Comparison of ENCODE assay signal across 11 cellular contexts in genomic region chrX:30635630-30636029, GRCh38. TPM values are rescaled to one million over a fixed set of nuclear protein-coding genes. Genes with fewer than 3 reads are reported as not detected.
DNase-seq lines count a peak whose midpoint lies in the region; ATAC-seq, FAIRE-seq and TF ChIP-seq lines count a peak whose summit lies in the region.
"Had no signal": no experiment of that assay in that cellular context is flagged by ENCODE, and none has a peak within 500 bp of the region (broad histone marks: within the 10 kb centered on the region; RNA-seq: fewer than 3 reads in every experiment).

No MANE protein-coding gene starts in this region.

- H4K20me1 ChIP-seq in DND-41 (ENCODE audit: insufficient read depth, low read length), result no peaks in the 10 kb centered on the region

- ATAC-seq in A549 (no peak), DND-41 (ENCODE audit: insufficient read depth, low read depth) (no peak), HG03354 (IDR thresholded peaks at IDR 0.05; ENCODE audit: poor library complexity, severe bottlenecking, unreplicated experiment) (no peak), GM21360 (IDR thresholded peaks at IDR 0.05; ENCODE audit: unreplicated experiment) (no peak), HG03196 (IDR thresholded peaks at IDR 0.05; ENCODE audit: unreplicated experiment) (no peak), GM18519 (IDR thresholded peaks at IDR 0.05; ENCODE audit: low FRiP score, unreplicated experiment) (no peak)

- no peak for TF ChIP-seq POLR2A in A549 (IDR thresholded peaks at IDR 0.05; ENCODE audit: low read length)

- DNase-seq in A549 (ENCODE audit: low read depth in 1 of 2, low spot score in 1 of 2) (no peak), DND-41 (no peak), RPMI7951 (ENCODE audit: low read depth) (peak; percentile 15), fibroblast of villous mesenchyme (ENCODE audit: low read depth) (peak; percentile 36)
- DNase-seq: tibial artery had no signal

- no peak overlapping the region for H2AFZ ChIP-seq in DND-41 (ENCODE audit: low read depth, low read length)

- H3K4me3 ChIP-seq in A549 (no peak overlapping the region), DND-41 (ENCODE audit: low read depth in 1 of 2, low read length in 2 of 2) (no peak overlapping the region), fibroblast of villous mesenchyme (ENCODE audit: low read depth, low read length) (no peak overlapping the region)
- H3K4me3 ChIP-seq: tibial artery had no signal

- WGBS in A549 (ENCODE audit: missing lambda C conversion rate), result 18% methylated on average over 4 of the region's 4 CpGs

- H3K4me1 ChIP-seq in A549 (no peaks in the 10 kb centered on the region), DND-41 (ENCODE audit: insufficient read depth, low read length) (no peaks in the 10 kb centered on the region)
- H3K4me1 ChIP-seq: tibial artery had no signal

- no peaks in the 10 kb centered on the region for H3K79me2 ChIP-seq in DND-41 (ENCODE audit: insufficient read depth, low read length)

- H3K36me3 ChIP-seq in DND-41 (ENCODE audit: insufficient read depth, low read length), result no peaks in the 10 kb centered on the region
- H3K36me3 ChIP-seq: tibial artery had no signal

- no peak for TF ChIP-seq EP300 in A549 (IDR thresholded peaks at IDR 0.05)

- H3K27ac ChIP-seq in A549 (no peak overlapping the region), DND-41 (ENCODE audit: low read length) (no peak overlapping the region)
- H3K27ac ChIP-seq: tibial artery had no signal

- TF ChIP-seq CTCF in A549 (IDR thresholded peaks at IDR 0.05), result peak; percentile 40
- peak; percentile 38 for TF ChIP-seq CTCF in DND-41 (IDR thresholded peaks at IDR 0.05; ENCODE audit: borderline replicate concordance, extremely low read depth, low read length, poor library complexity, severe bottlenecking)
- TF ChIP-seq CTCF in fibroblast of villous mesenchyme (IDR thresholded peaks at IDR 0.05; ENCODE audit: insufficient read depth, low read depth, low read length), result peak; percentile 53

- no peak for FAIRE-seq in A549 (lab: Jason Lieb, UNC)
- FAIRE-seq: HTR-8/SVneo had no signal

- H3K27me3 ChIP-seq in DND-41 (ENCODE audit: insufficient read depth, low read length, poor library complexity), result no peaks in the 10 kb centered on the region
- H3K27me3 ChIP-seq: tibial artery had no signal

- POLR2A ChIA-PET in A549 (lab: Yijun Ruan, JAX), result no interaction called here

- peak; percentile 44 to 53; a peak in 4 of 5 replicates for TF ChIP-seq RAD21 in A549 (conservative IDR thresholded peaks at IDR 0.05 in 1 of 2, IDR thresholded peaks at IDR 0.05 in 1 of 2)

- no peak overlapping the region for H3K4me2 ChIP-seq in A549
- H3K4me2 ChIP-seq in DND-41 (ENCODE audit: insufficient read depth, low read length), result no peak overlapping the region

- no peak overlapping the region for H3K9ac ChIP-seq in DND-41 (ENCODE audit: low read depth, low read length)

- CTCF ChIA-PET in A549 (lab: Yijun Ruan, JAX), result interaction anchor here (0.6 to 1.4 kb wide), 6 partner anchors 9 to 85 kb away, joined by 3 read pairs; no protein-coding TSS in a partner anchor

- no peaks in the 10 kb centered on the region for H3K9me3 ChIP-seq in A549
- H3K9me3 ChIP-seq in DND-41 (ENCODE audit: insufficient read depth, low read length, severe bottlenecking), result no peaks in the 10 kb centered on the region
- H3K9me3 ChIP-seq: tibial artery had no signal

TF ChIP-seq in A549, 52 proteins besides CTCF, POLR2A, EP300 and RAD21:
- TF ChIP-seq EHMT2 (IDR thresholded peaks at IDR 0.05; ENCODE audit: low read depth) (no peak), SMC3 (IDR thresholded peaks at IDR 0.05) (peak; percentile 29; the same call in 1 of the 3 replicates)

RNA-seq across cellular contexts. Expression of gene GK, which starts 17.6 kb away (rescaled TPM):
- polyA plus RNA-seq in A549 (2011; rRNA removed) (5.1 and 7.1 TPM in 2 replicates), A549 (2017; fragmentation: RNase III; extraction: RNeasy Plus Mini Kit Qiagen cat#74134 plus additional on column Dnase treatment) (1.3 to 1.5 TPM (median 1.4 TPM) in 3 replicates)
- 1.3 and 1.5 TPM in 2 replicates for polyA plus RNA-seq in A549 (2012; cell fraction: cytosol; rRNA removed)
- polyA plus RNA-seq in A549 (2012; cell fraction: nucleus; rRNA removed), result 1.4 TPM in 2 replicates
- polyA minus RNA-seq in A549 (2011; rRNA and poly(A)+ RNA removed), result 1.7 and 3.5 TPM in 2 replicates
- total RNA-seq in RPMI7951 (2014; rRNA removed; shearing (Covaris generic)), result 6.6 and 7.2 TPM in 2 replicates
- 11.7 and 15.1 TPM in 2 replicates for total RNA-seq in fibroblast of villous mesenchyme

RNA-seq across cellular contexts. Expression of gene TASL, which starts 58.1 kb away (rescaled TPM):
- not detected in 2 replicates for polyA plus RNA-seq in A549 (2011; rRNA removed)
- not detected in 2 replicates for polyA plus RNA-seq in A549 (2012; cell fraction: cytosol; rRNA removed)
- not detected in 2 replicates for polyA plus RNA-seq in A549 (2012; cell fraction: nucleus; rRNA removed)
- polyA plus RNA-seq in A549 (2017; fragmentation: RNase III; extraction: RNeasy Plus Mini Kit Qiagen cat#74134 plus additional on column Dnase treatment), result not detected in 3 replicates
- not detected in 2 replicates for polyA minus RNA-seq in A549 (2011; rRNA and poly(A)+ RNA removed)
- not detected in 2 replicates for total RNA-seq in RPMI7951 (2014; rRNA removed; shearing (Covaris generic))
- total RNA-seq in fibroblast of villous mesenchyme, result not detected in 2 replicates
- total RNA-seq: mesothelial cell of epicardium had no signal

Comparison
In these comparisons a context has a peak if more than half of its experiments do, and no peak if none do; other contexts are left out.
1. DNase-seq: peak in RPMI7951 (single experiment) and fibroblast of villous mesenchyme (single experiment); none in A549 (0 of 2) and DND-41 (single experiment).
2. Peak in every context shown above with its lines, with median percentiles within 50 percentile points of each other: CTCF ChIP-seq.